Comparison of ENCODE assay signal across 8 cellular contexts in genomic region chr10:110860576-110861241, GRCh38. TPM values are rescaled to one million over a fixed set of nuclear protein-coding genes. Genes with fewer than 3 reads are reported as not detected.
DNase-seq lines count a peak whose midpoint lies in the region; ATAC-seq and TF ChIP-seq lines count a peak whose summit lies in the region.

No MANE protein-coding gene starts in this region.

- WGBS in esophagus muscularis mucosa = 64% methylated on average over 3 of the region's 7 CpGs
- 57% methylated on average over 7 of the region's 7 CpGs for WGBS in thymus

- no peak for TF ChIP-seq POLR2A in esophagus muscularis mucosa (IDR thresholded peaks at IDR 0.05; ENCODE audit: low read depth)

- DNase-seq in NOMO-1 treated with DMSO at 0.1 percent for 48 hours (lab: John Stamatoyannopoulos, UW; ENCODE audit: unreplicated experiment) = peak; percentile 24
- no peak for DNase-seq in NOMO-1 treated with dmso at 0.1 percent for 144 hours (lab: John Stamatoyannopoulos, UW; ENCODE audit: unreplicated experiment)
- peak; percentile 27 for DNase-seq in T-helper 9 cell
- no peak for DNase-seq in esophagus muscularis mucosa (ENCODE audit: extremely low spot score)
- no peak for DNase-seq in anterior cingulate cortex (lab: John Stamatoyannopoulos, UW)

- TF ChIP-seq EP300 in esophagus muscularis mucosa (IDR thresholded peaks at IDR 0.05) = no peak

- H3K4me3 ChIP-seq in esophagus muscularis mucosa (no peak overlapping the region), thymus (ENCODE audit: low read length) (peak overlapping the region; percentile 6)

- H3K36me3 ChIP-seq in esophagus muscularis mucosa = no peaks in the 10 kb centered on the region
- no peaks in the 10 kb centered on the region for H3K36me3 ChIP-seq in thymus (ENCODE audit: control insufficient read depth, insufficient read depth)

- ATAC-seq in HG03025 (IDR thresholded peaks at IDR 0.05; ENCODE audit: low FRiP score, unreplicated experiment) = peak; percentile 46
- no peak for ATAC-seq in GM18873 (IDR thresholded peaks at IDR 0.05; ENCODE audit: low FRiP score, unreplicated experiment)

- no peaks in the 10 kb centered on the region for H3K27me3 ChIP-seq in esophagus muscularis mucosa
- no peaks in the 10 kb centered on the region for H3K27me3 ChIP-seq in thymus (ENCODE audit: control insufficient read depth, insufficient read depth)

- TF ChIP-seq CTCF in esophagus muscularis mucosa (IDR thresholded peaks at IDR 0.05) = no peak

- intact Hi-C loops in esophagus muscularis mucosa (cut with DNase I) = no loop called here

- H3K4me1 ChIP-seq in esophagus muscularis mucosa (peaks cover 28 to 39% (median 36%) of the 10 kb centered on the region in 4 donors), thymus (ENCODE audit: control insufficient read depth, insufficient read depth, low read length) (peaks cover 72% of the 10 kb centered on the region)

- H3K9me3 ChIP-seq in esophagus muscularis mucosa = no peaks in the 10 kb centered on the region
- H3K9me3 ChIP-seq in thymus (ENCODE audit: control insufficient read depth) = no peaks in the 10 kb centered on the region

- H3K27ac ChIP-seq in esophagus muscularis mucosa (replicated peaks in 1 of 4) = peak overlapping the region in 3 of 4 donors; percentile 25 to 58 (median 46)
- peak overlapping the region; percentile 97 for H3K27ac ChIP-seq in thymus (ENCODE audit: low read depth)

RNA-seq across cellular contexts. Expression of gene PDCD4, which starts 11.0 kb away (rescaled TPM):
- total RNA-seq in esophagus muscularis mucosa = 10 to 100 TPM; 65.6 to 97.7 (median 78.3) TPM
- 260 TPM for polyA plus RNA-seq in thymus

RNA-seq across cellular contexts. Expression of gene BBIP1, which starts 58.3 kb away (rescaled TPM):
- 10 to 100 TPM; 17.6 to 29.5 (median 27.0) TPM for total RNA-seq in esophagus muscularis mucosa
- polyA plus RNA-seq in thymus = 43.4 TPM

RNA-seq across cellular contexts. Expression of gene SHOC2, which starts 58.7 kb away (rescaled TPM):
- total RNA-seq in esophagus muscularis mucosa = 10 to 100 TPM; 45.7 to 72.7 (median 55.3) TPM
- polyA plus RNA-seq in thymus = 31.0 TPM

Comparison
In these comparisons a context has a peak if more than half of its experiments do, and no peak if none do; other contexts are left out.
1. DNase-seq: peak in NOMO-1 treated with DMSO at 0.1 percent for 48 hours (single experiment) and T-helper 9 cell (single experiment); none in NOMO-1 treated with dmso at 0.1 percent for 144 hours (single experiment), esophagus muscularis mucosa (single experiment) and anterior cingulate cortex (0 of 58).